ENCODE assay signal across 1 cellular context in genomic region chr2:189874571-189875320, GRCh38.
TF ChIP-seq lines count a peak whose summit lies in the region.

No MANE protein-coding gene starts in this region.

TF ChIP-seq in GM12878, 131 proteins besides CTCF, POLR2A, EP300 and RAD21 (continued from another document):
- TF ChIP-seq, protein P1, sequence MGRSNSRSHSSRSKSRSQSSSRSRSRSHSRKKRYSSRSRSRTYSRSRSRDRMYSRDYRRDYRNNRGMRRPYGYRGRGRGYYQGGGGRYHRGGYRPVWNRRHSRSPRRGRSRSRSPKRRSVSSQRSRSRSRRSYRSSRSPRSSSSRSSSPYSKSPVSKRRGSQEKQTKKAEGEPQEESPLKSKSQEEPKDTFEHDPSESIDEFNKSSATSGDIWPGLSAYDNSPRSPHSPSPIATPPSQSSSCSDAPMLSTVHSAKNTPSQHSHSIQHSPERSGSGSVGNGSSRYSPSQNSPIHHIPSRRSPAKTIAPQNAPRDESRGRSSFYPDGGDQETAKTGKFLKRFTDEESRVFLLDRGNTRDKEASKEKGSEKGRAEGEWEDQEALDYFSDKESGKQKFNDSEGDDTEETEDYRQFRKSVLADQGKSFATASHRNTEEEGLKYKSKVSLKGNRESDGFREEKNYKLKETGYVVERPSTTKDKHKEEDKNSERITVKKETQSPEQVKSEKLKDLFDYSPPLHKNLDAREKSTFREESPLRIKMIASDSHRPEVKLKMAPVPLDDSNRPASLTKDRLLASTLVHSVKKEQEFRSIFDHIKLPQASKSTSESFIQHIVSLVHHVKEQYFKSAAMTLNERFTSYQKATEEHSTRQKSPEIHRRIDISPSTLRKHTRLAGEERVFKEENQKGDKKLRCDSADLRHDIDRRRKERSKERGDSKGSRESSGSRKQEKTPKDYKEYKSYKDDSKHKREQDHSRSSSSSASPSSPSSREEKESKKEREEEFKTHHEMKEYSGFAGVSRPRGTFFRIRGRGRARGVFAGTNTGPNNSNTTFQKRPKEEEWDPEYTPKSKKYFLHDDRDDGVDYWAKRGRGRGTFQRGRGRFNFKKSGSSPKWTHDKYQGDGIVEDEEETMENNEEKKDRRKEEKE (IDR thresholded peaks at IDR 0.05): no peak
- TF ChIP-seq ZBED1 (IDR thresholded peaks at IDR 0.05; ENCODE audit: borderline replicate concordance) (no peak), ATF2 (IDR thresholded peaks at IDR 0.05; ENCODE audit: low read length) (no peak), ZNF274 (IDR thresholded peaks at IDR 0.05; ENCODE audit: insufficient read depth, insufficient read length) (no peak)
- TF ChIP-seq, protein P2, sequence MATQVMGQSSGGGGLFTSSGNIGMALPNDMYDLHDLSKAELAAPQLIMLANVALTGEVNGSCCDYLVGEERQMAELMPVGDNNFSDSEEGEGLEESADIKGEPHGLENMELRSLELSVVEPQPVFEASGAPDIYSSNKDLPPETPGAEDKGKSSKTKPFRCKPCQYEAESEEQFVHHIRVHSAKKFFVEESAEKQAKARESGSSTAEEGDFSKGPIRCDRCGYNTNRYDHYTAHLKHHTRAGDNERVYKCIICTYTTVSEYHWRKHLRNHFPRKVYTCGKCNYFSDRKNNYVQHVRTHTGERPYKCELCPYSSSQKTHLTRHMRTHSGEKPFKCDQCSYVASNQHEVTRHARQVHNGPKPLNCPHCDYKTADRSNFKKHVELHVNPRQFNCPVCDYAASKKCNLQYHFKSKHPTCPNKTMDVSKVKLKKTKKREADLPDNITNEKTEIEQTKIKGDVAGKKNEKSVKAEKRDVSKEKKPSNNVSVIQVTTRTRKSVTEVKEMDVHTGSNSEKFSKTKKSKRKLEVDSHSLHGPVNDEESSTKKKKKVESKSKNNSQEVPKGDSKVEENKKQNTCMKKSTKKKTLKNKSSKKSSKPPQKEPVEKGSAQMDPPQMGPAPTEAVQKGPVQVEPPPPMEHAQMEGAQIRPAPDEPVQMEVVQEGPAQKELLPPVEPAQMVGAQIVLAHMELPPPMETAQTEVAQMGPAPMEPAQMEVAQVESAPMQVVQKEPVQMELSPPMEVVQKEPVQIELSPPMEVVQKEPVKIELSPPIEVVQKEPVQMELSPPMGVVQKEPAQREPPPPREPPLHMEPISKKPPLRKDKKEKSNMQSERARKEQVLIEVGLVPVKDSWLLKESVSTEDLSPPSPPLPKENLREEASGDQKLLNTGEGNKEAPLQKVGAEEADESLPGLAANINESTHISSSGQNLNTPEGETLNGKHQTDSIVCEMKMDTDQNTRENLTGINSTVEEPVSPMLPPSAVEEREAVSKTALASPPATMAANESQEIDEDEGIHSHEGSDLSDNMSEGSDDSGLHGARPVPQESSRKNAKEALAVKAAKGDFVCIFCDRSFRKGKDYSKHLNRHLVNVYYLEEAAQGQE (IDR thresholded peaks at IDR 0.05; ENCODE audit: low read depth, low read length): no peak
